ENCODE assay signal across 1 cellular context in genomic region chr5:14915291-14915976, GRCh38.
TF ChIP-seq lines count a peak whose summit lies in the region.

No MANE protein-coding gene starts in this region.

TF ChIP-seq in HepG2, 621 proteins besides CTCF, POLR2A, EP300 and RAD21 (continued from another document and continues in another):
- no peak for TF ChIP-seq ZNF597 (CRISPR knock-in tag; IDR thresholded peaks at IDR 0.05)
- no peak for TF ChIP-seq ARNT (IDR thresholded peaks at IDR 0.05)
- TF ChIP-seq GPBP1L1 (CRISPR knock-in tag; IDR thresholded peaks at IDR 0.05), result no peak
- TF ChIP-seq CENPX (CRISPR knock-in tag; IDR thresholded peaks at IDR 0.05), result no peak
- TF ChIP-seq ZNF20 (CRISPR knock-in tag; IDR thresholded peaks at IDR 0.05), result no peak
- TF ChIP-seq ZNF549 (CRISPR knock-in tag; IDR thresholded peaks at IDR 0.05), result no peak
- no peak for TF ChIP-seq RAD51 (IDR thresholded peaks at IDR 0.05; ENCODE audit: borderline replicate concordance)
- TF ChIP-seq BCLAF1 (IDR thresholded peaks at IDR 0.05), result no peak
- no peak for TF ChIP-seq ZNF383 (CRISPR knock-in tag; IDR thresholded peaks at IDR 0.05; ENCODE audit: borderline replicate concordance)
- TF ChIP-seq JUNB (CRISPR knock-in tag; IDR thresholded peaks at IDR 0.05; ENCODE audit: borderline replicate concordance), result no peak
- no peak for TF ChIP-seq PHF5A (CRISPR knock-in tag; IDR thresholded peaks at IDR 0.05; ENCODE audit: low read depth, unreplicated experiment)
- no peak for TF ChIP-seq ZNF296 (CRISPR knock-in tag; conservative IDR thresholded peaks at IDR 0.05)
- TF ChIP-seq ZBTB10 (CRISPR knock-in tag; IDR thresholded peaks at IDR 0.05; ENCODE audit: borderline replicate concordance), result no peak
- no peak for TF ChIP-seq HMGXB4 (CRISPR knock-in tag; IDR thresholded peaks at IDR 0.05; ENCODE audit: borderline replicate concordance in 1 of 2, low read depth in 1 of 2)
- TF ChIP-seq AGO1 (IDR thresholded peaks at IDR 0.05; ENCODE audit: low read depth, low read length, poor library complexity, severe bottlenecking), result no peak
- TF ChIP-seq SMC3 (IDR thresholded peaks at IDR 0.05; ENCODE audit: low read length), result no peak
- TF ChIP-seq KLF16 (CRISPR knock-in tag; IDR thresholded peaks at IDR 0.05), result no peak
- TF ChIP-seq NKX3-1 (CRISPR knock-in tag; IDR thresholded peaks at IDR 0.05), result no peak
- TF ChIP-seq ZNF570 (CRISPR knock-in tag; IDR thresholded peaks at IDR 0.05; ENCODE audit: borderline replicate concordance), result no peak
- no peak for TF ChIP-seq HOXA9 (CRISPR knock-in tag; IDR thresholded peaks at IDR 0.05; ENCODE audit: borderline replicate concordance)
- no peak for TF ChIP-seq PRMT3 (CRISPR knock-in tag; IDR thresholded peaks at IDR 0.05; ENCODE audit: borderline replicate concordance, low read depth)
- no peak for TF ChIP-seq ZNF513 (CRISPR knock-in tag; conservative IDR thresholded peaks at IDR 0.05)
- no peak for TF ChIP-seq HMGA1 (CRISPR knock-in tag; conservative IDR thresholded peaks at IDR 0.05)
- no peak for TF ChIP-seq ZNF282 (IDR thresholded peaks at IDR 0.05; ENCODE audit: partially characterized antibody)
- no peak for TF ChIP-seq ZFYVE20 (CRISPR knock-in tag; IDR thresholded peaks at IDR 0.05; ENCODE audit: borderline replicate concordance, low read depth)
- TF ChIP-seq ZNF225 (CRISPR knock-in tag; IDR thresholded peaks at IDR 0.05), result no peak
- TF ChIP-seq NFE2L1 (CRISPR knock-in tag; IDR thresholded peaks at IDR 0.05; ENCODE audit: borderline replicate concordance), result no peak
- TF ChIP-seq SETDB1 (CRISPR knock-in tag; IDR thresholded peaks at IDR 0.05; ENCODE audit: borderline replicate concordance), result no peak
- no peak for TF ChIP-seq ZNF354B (CRISPR knock-in tag; IDR thresholded peaks at IDR 0.05)
- TF ChIP-seq IRF2 (CRISPR knock-in tag; IDR thresholded peaks at IDR 0.05), result no peak
- no peak for TF ChIP-seq FOXK2 (IDR thresholded peaks at IDR 0.05)
- TF ChIP-seq ZNF639 (CRISPR knock-in tag; conservative IDR thresholded peaks at IDR 0.05), result no peak
- no peak for TF ChIP-seq STAG1 (CRISPR knock-in tag; IDR thresholded peaks at IDR 0.05)
- no peak for TF ChIP-seq RNF219 (CRISPR knock-in tag; IDR thresholded peaks at IDR 0.05)
- no peak for TF ChIP-seq ZNF737 (CRISPR knock-in tag; IDR thresholded peaks at IDR 0.05; ENCODE audit: borderline replicate concordance)
- TF ChIP-seq TBX3 (IDR thresholded peaks at IDR 0.05; ENCODE audit: borderline replicate concordance), result no peak
- peak; percentile 66 for TF ChIP-seq SOX5 (CRISPR knock-in tag; IDR thresholded peaks at IDR 0.05; ENCODE audit: borderline replicate concordance)
- no peak for TF ChIP-seq TIGD3 (CRISPR knock-in tag; IDR thresholded peaks at IDR 0.05; ENCODE audit: borderline replicate concordance)
- peak; percentile 77 for TF ChIP-seq POGZ (CRISPR knock-in tag; IDR thresholded peaks at IDR 0.05)
- peak; percentile 64; the same call in 1 of the 2 replicates for TF ChIP-seq ZNF331 (CRISPR knock-in tag; IDR thresholded peaks at IDR 0.05)
- peak; percentile 72 for TF ChIP-seq ASH2L (IDR thresholded peaks at IDR 0.05; ENCODE audit: insufficient read length, low read depth, low read length)
- TF ChIP-seq ZNF230 (CRISPR knock-in tag; IDR thresholded peaks at IDR 0.05), result no peak
- TF ChIP-seq XBP1 (CRISPR knock-in tag; IDR thresholded peaks at IDR 0.05), result no peak
- no peak for TF ChIP-seq ZSCAN22 (CRISPR knock-in tag; IDR thresholded peaks at IDR 0.05)
- no peak for TF ChIP-seq ZNF235 (CRISPR knock-in tag; IDR thresholded peaks at IDR 0.05; ENCODE audit: borderline replicate concordance)
- no peak for TF ChIP-seq ZNF281 (CRISPR knock-in tag; IDR thresholded peaks at IDR 0.05; ENCODE audit: borderline replicate concordance)
